27 cellular contexts compared by ENCODE assay signal in the genomic region with DNA sequence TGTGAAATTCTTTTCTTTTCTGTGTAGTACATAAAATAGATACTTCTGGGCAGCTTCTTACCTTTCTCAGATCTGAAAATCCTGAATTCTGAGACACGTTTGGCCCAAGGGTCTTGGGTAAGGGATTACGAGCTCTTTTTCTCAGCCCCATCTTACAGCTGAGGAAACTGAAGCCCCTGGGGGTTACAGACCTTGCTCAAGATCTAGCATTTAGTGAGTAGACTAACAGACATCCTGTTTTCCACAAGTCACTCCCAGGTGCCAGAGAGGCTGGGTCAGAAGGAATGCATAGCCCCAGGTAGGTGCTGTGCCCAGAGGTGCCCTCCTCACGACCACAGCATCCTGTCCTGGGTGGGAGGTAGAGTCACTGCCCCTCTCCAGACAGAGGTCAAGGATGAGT. TPM values are rescaled to one million over a fixed set of nuclear protein-coding genes. Genes with fewer than 3 reads are reported as not detected.
"Had no signal": no experiment of that assay in that cellular context is flagged by ENCODE, and none has a peak within 500 bp of the region (broad histone marks: within the 10 kb centered on the region; RNA-seq: fewer than 3 reads in every experiment).

No MANE protein-coding gene starts in this region.

- H3K27me3 ChIP-seq: body of pancreas, heart right ventricle, sigmoid colon, transverse colon, vagina had no signal

- H3K36me3 ChIP-seq: heart right ventricle, lower lobe of right lung, sigmoid colon, transverse colon, vagina had no signal

- H3K4me1 ChIP-seq: body of pancreas, sigmoid colon, transverse colon, vagina had no signal

- H3K27ac ChIP-seq: body of pancreas, lower lobe of right lung, sigmoid colon, transverse colon, vagina had no signal

- ATAC-seq: body of pancreas, heart right ventricle, left lobe of liver, lower lobe of right lung, natural killer cell had no signal

- H3K9me3 ChIP-seq: body of pancreas, heart right ventricle, lower lobe of right lung, sigmoid colon, transverse colon, vagina had no signal

- DNase-seq: activated CD4-positive, alpha-beta T cell treated with anti-CD3 and anti-CD28 coated beads for 1 hour; activated CD4-positive, alpha-beta T cell treated with anti-CD3 and anti-CD28 coated beads, Interleukin-2, amount 50 U/mL, for 1 hour; activated gamma-delta T cell treated with Interleukin-2 at 50 U/mL for 16 hours; activated T-cell treated with anti-CD3 and anti-CD28 coated beads, Interleukin-2, amount 50 U/mL, for 1 hour; anterior cingulate cortex; body of pancreas; foreskin fibroblast; heart right ventricle; lower lobe of right lung; midbrain; natural killer cell; retina; sigmoid colon; stimulated activated CD4-positive, alpha-beta T cell treated with anti-CD3 and anti-CD28 coated beads, Interleukin-15, amount 100 ng/mL, for 24 hours; stimulated activated CD4-positive, alpha-beta T cell treated with anti-CD3 and anti-CD28 coated beads, Interleukin-2, amount 100 ng/mL, for 48 hours; stimulated activated CD8-positive, alpha-beta memory T cell treated with anti-CD3 and anti-CD28 coated beads, Interleukin-4, amount 100 ng/mL, for 48 hours; stimulated activated naive B cell treated with anti-CD40 and anti-IgM and Interleukin-4, amounts not matched to agents 10 μg/mL and 1 μg/mL and 100 μg/mL, for 72 hours; transverse colon had no signal

- H3K4me2 ChIP-seq: smooth muscle cell had no signal

- H3K4me3 ChIP-seq: body of pancreas, heart right ventricle, lower lobe of right lung, sigmoid colon, smooth muscle cell, transverse colon, vagina had no signal

RNA-seq across cellular contexts. Expression of a gene that starts 48.4 kb away (rescaled TPM):
- total RNA-seq: chondrocyte, epithelial cell of proximal tubule, fibroblast of lung, kidney epithelial cell, osteocyte, progenitor cell of endocrine pancreas had no signal
